ENCODE assay signal across 16 cellular contexts in the genomic region with DNA sequence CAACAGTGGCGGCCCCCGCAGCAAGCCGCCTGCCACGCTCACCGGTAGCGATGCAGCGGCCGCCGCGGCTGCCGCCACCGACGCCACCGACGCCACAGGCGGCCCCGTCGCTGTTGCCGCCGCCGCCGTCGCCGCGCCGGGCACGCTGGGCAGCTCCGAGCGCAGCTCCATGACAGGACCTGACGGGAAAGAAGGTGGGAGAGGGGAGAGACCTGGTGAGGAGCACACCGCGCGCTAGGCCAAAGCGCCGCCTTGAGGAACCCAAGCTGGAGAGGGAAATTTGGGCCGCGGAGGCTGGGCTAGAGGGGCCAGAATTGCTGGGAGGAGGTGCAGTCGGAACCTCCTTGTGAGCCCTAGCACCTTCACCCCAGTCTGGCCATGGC. TPM values are rescaled to one million over a fixed set of nuclear protein-coding genes. Genes with fewer than 3 reads are reported as not detected.
DNase-seq lines count a peak whose midpoint lies in the region; ATAC-seq and TF ChIP-seq lines count a peak whose summit lies in the region.
"Had no signal": no experiment of that assay in that cellular context is flagged by ENCODE, and none has a peak within 500 bp of the region (broad histone marks: within the 10 kb centered on the region; RNA-seq: fewer than 3 reads in every experiment).

No MANE protein-coding gene starts in this region.

- H3K79me2 ChIP-seq in neural progenitor cell (ENCODE audit: low read depth): no peaks in the 10 kb centered on the region

- no peak overlapping the region for H3K4me3 Mint-ChIP-seq in activated CD4-positive, alpha-beta T cell treated with anti-CD3 and anti-CD28 coated beads, Interleukin-2, amount 10 ng/mL, durations not matched to agents 24 days and 14 days
- peak overlapping the region; percentile 66 for H3K4me3 Mint-ChIP-seq in endodermal cell
- H3K4me3 Mint-ChIP-seq in neural progenitor cell: peak overlapping the region; percentile 89

- H3K27me3 Mint-ChIP-seq in activated CD4-positive, alpha-beta T cell treated with anti-CD3 and anti-CD28 coated beads, Interleukin-2, amount 10 ng/mL, durations not matched to agents 24 days and 14 days: peaks cover 78% of the 10 kb centered on the region
- H3K27me3 Mint-ChIP-seq in endodermal cell (ENCODE audit: insufficient read depth) (peaks cover 95% of the 10 kb centered on the region), neural progenitor cell (ENCODE audit: insufficient read depth, low read depth) (peaks cover 85% of the 10 kb centered on the region)

- peaks cover 35% of the 10 kb centered on the region for H3K4me1 Mint-ChIP-seq in activated CD4-positive, alpha-beta T cell treated with anti-CD3 and anti-CD28 coated beads, Interleukin-2, amount 10 ng/mL, durations not matched to agents 24 days and 14 days
- H3K4me1 Mint-ChIP-seq in endodermal cell (peaks cover 36% of the 10 kb centered on the region), neural progenitor cell (peaks cover 45% of the 10 kb centered on the region)

- peak overlapping the region; percentile 62 for H3K4me2 ChIP-seq in neural progenitor cell

- H3K9ac ChIP-seq in HUES48 (ENCODE audit: low read depth, low read length) (no peak overlapping the region), endodermal cell (ENCODE audit: extremely low read depth, low read length, poor library complexity, severe bottlenecking) (no peak overlapping the region), neural progenitor cell (no peak overlapping the region)

- peaks cover 20% of the 10 kb centered on the region for H3K36me3 Mint-ChIP-seq in activated CD4-positive, alpha-beta T cell treated with anti-CD3 and anti-CD28 coated beads, Interleukin-2, amount 10 ng/mL, durations not matched to agents 24 days and 14 days (ENCODE audit: low read depth)
- no peaks in the 10 kb centered on the region for H3K36me3 Mint-ChIP-seq in endodermal cell (ENCODE audit: low read depth)
- H3K36me3 Mint-ChIP-seq in neural progenitor cell: peaks cover 2% of the 10 kb centered on the region

- H3K27ac ChIP-seq in HUES48 (ENCODE audit: low read depth, low read length): no peak overlapping the region
- H3K27ac ChIP-seq in endodermal cell (ENCODE audit: low read depth, low read length): no peak overlapping the region
- H3K27ac ChIP-seq in neural progenitor cell: no peak overlapping the region
- H3K27ac ChIP-seq: gastroesophageal sphincter, left lung, testis, VCaP had no signal

- H3F3A ChIP-seq in neural progenitor cell (ENCODE audit: low read depth): peaks cover 46% of the 10 kb centered on the region

- H3K4me3 ChIP-seq in HUES48 (ENCODE audit: low read depth, low read length) (peak overlapping the region; percentile 53; the same call in 1 of the 2 replicates), endodermal cell (ENCODE audit: low read length) (peak overlapping the region; percentile 35), neural progenitor cell (peak overlapping the region; percentile 36)
- H3K4me3 ChIP-seq: gastroesophageal sphincter, left lung had no signal

- peak overlapping the region; percentile 80 for H3K27ac Mint-ChIP-seq in activated CD4-positive, alpha-beta T cell treated with anti-CD3 and anti-CD28 coated beads, Interleukin-2, amount 10 ng/mL, durations not matched to agents 24 days and 14 days
- no peak overlapping the region for H3K27ac Mint-ChIP-seq in endodermal cell
- no peak overlapping the region for H3K27ac Mint-ChIP-seq in neural progenitor cell

- peak; percentile 55 for DNase-seq in activated CD4-positive, alpha-beta T cell treated with anti-CD3 and anti-CD28 coated beads, Interleukin-2, amount 10 ng/mL, durations not matched to agents 24 days and 14 days
- DNase-seq in activated CD4-positive, alpha-beta T cell treated with anti-CD3 and anti-CD28 coated beads for 48 hours: no peak
- peak; percentile 78 for DNase-seq in endodermal cell
- no peak for DNase-seq in neural progenitor cell (ENCODE audit: low spot score)
- no peak for DNase-seq in HuH-7 (ENCODE audit: low spot score)
- no peak for DNase-seq in glomerular visceral epithelial cell (ENCODE audit: extremely low spot score)
- DNase-seq: GDM1, NCI-H2029, SHP77 treated with DMSO at 0.1 percent for 48 hours, small intestine, testis had no signal

- WGBS in endodermal cell (ENCODE audit: insufficient coverage in 1 of 2, insufficient read length in 1 of 2), 2 experiments: 2 to 3% methylated on average over 21 to 38 of the region's 38 CpGs

- H4K20me1 ChIP-seq in neural progenitor cell (ENCODE audit: low read depth): peaks cover 83% of the 10 kb centered on the region

- H2AFZ ChIP-seq in neural progenitor cell (replicated peaks): peak overlapping the region; percentile 73

- peaks cover 15% of the 10 kb centered on the region for H3K9me3 Mint-ChIP-seq in activated CD4-positive, alpha-beta T cell treated with anti-CD3 and anti-CD28 coated beads, Interleukin-2, amount 10 ng/mL, durations not matched to agents 24 days and 14 days
- peaks cover 2% of the 10 kb centered on the region for H3K9me3 Mint-ChIP-seq in endodermal cell
- H3K9me3 Mint-ChIP-seq in neural progenitor cell: no peaks in the 10 kb centered on the region

- H3K27me3 ChIP-seq in HUES48 (ENCODE audit: control insufficient read depth, insufficient read depth, low read length): peaks cover 100% of the 10 kb centered on the region
- peaks cover 100% of the 10 kb centered on the region for H3K27me3 ChIP-seq in endodermal cell (ENCODE audit: control insufficient read depth, insufficient read depth, low read length, poor library complexity, severe bottlenecking)
- H3K27me3 ChIP-seq in neural progenitor cell: peaks cover 100% of the 10 kb centered on the region
- H3K27me3 ChIP-seq: testis had no signal

- peaks cover 31% of the 10 kb centered on the region for H3K4me1 ChIP-seq in HUES48 (ENCODE audit: control insufficient read depth, insufficient read depth, low read length)
- peaks cover 7% of the 10 kb centered on the region for H3K4me1 ChIP-seq in endodermal cell (ENCODE audit: control insufficient read depth, insufficient read depth, low read length)
- peaks cover 30% of the 10 kb centered on the region for H3K4me1 ChIP-seq in neural progenitor cell
- H3K4me1 ChIP-seq: testis had no signal

- TF ChIP-seq CTCF in endodermal cell (conservative IDR thresholded peaks at IDR 0.05) (no peak), neural progenitor cell (IDR thresholded peaks at IDR 0.05) (no peak)

- intact Hi-C loops in activated CD4-positive, alpha-beta T cell treated with anti-CD3 and anti-CD28 coated beads, Interleukin-2, amount 10 ng/mL, durations not matched to agents 24 days and 14 days (cut with micrococcal nuclease): no loop called here

- no peaks in the 10 kb centered on the region for H3K9me3 ChIP-seq in HUES48 (ENCODE audit: control insufficient read depth, insufficient read depth, low read length)
- no peaks in the 10 kb centered on the region for H3K9me3 ChIP-seq in endodermal cell (ENCODE audit: control insufficient read depth, low read length)
- H3K9me3 ChIP-seq in neural progenitor cell (ENCODE audit: low read depth): no peaks in the 10 kb centered on the region
- H3K9me3 ChIP-seq: gastroesophageal sphincter, left lung, testis had no signal

- H3K36me3 ChIP-seq in HUES48 (ENCODE audit: control insufficient read depth, insufficient read depth, low read length) (no peaks in the 10 kb centered on the region), endodermal cell (ENCODE audit: control insufficient read depth, insufficient read depth, low read length) (no peaks in the 10 kb centered on the region), neural progenitor cell (no peaks in the 10 kb centered on the region)
- H3K36me3 ChIP-seq: gastroesophageal sphincter, left lung had no signal

- no peak for ATAC-seq in esophagus mucosa
- ATAC-seq: gastroesophageal sphincter, left lung had no signal

RNA-seq across cellular contexts. Expression of a gene that starts 1.9 kb away (rescaled TPM):
- total RNA-seq in activated CD4-positive, alpha-beta T cell treated with anti-CD3 and anti-CD28 coated beads, Interleukin-2, amount 10 ng/mL, durations not matched to agents 24 days and 14 days: not detected in 2 replicates
- total RNA-seq in endodermal cell (1 to 10 TPM; 1.2 to 2.4 TPM), neural progenitor cell (ENCODE audit: low replicate concordance) (0.46 TPM in 1 of 2 replicates, not detected in the other), esophagus mucosa (1.7 TPM)
- polyA plus RNA-seq in endodermal cell (2013, experiment 1 of 2): 0.50 TPM
- 0.33 TPM for polyA plus RNA-seq in endodermal cell (2013, experiment 2 of 2)
- total RNA-seq: left lung had no signal

Comparison
In these comparisons a context has a peak if more than half of its experiments do, and no peak if none do; other contexts are left out.
1. DNase-seq: peak in activated CD4-positive, alpha-beta T cell treated with anti-CD3 and anti-CD28 coated beads, Interleukin-2, amount 10 ng/mL, durations not matched to agents 24 days and 14 days (single experiment) and endodermal cell (single experiment); none in activated CD4-positive, alpha-beta T cell treated with anti-CD3 and anti-CD28 coated beads for 48 hours (single experiment), neural progenitor cell (single experiment), HuH-7 (single experiment) and glomerular visceral epithelial cell (single experiment).
2. Peak in every context shown above with its lines, with median percentiles within 50 percentile points of each other: H3K4me3 ChIP-seq.